ENCODE assay signal across 21 cellular contexts in the genomic region with DNA sequence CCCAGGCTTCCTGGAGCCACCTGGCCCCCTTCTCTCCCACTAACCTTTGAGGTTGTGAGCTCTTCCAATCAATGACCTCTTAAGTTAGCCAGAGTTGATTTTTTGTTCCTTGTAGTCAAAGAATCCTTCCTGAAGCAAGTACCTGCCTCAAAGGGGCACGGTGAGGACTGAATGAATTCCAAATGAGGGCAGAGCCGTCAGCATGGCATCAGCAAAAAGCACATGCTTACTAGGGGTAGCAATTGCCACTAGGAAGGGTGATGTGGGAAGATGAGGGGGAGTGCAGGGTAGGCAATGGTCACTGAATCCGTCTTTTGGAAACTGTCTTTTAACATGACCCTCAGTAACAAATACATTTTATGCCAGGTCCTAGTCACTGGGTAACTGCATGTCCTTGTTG. TPM values are rescaled to one million over a fixed set of nuclear protein-coding genes. Genes with fewer than 3 reads are reported as not detected.
DNase-seq lines count a peak whose midpoint lies in the region; ATAC-seq, FAIRE-seq and TF ChIP-seq lines count a peak whose summit lies in the region.
"Had no signal": no experiment of that assay in that cellular context is flagged by ENCODE, and none has a peak within 500 bp of the region (broad histone marks: within the 10 kb centered on the region; RNA-seq: fewer than 3 reads in every experiment).

No MANE protein-coding gene starts in this region.

- peak overlapping the region; percentile 86 for H3K27ac Mint-ChIP-seq in activated T-helper 1 cell treated with anti-CD3 and anti-CD28 coated beads, Interleukin-12 subunit alpha, Interleukin-12 subunit beta, Interleukin-2, Interleukin-4 antibody, amounts not matched to agents 30 ng/mL and 10 ng/mL and 1 ng/mL, durations not matched to agents 14 hours and 24 hours and 36 hours

- H3K36me3 ChIP-seq in heart left ventricle: no peaks in the 10 kb centered on the region
- no peaks in the 10 kb centered on the region for H3K36me3 ChIP-seq in parathyroid adenoma (ENCODE audit: control insufficient read depth, insufficient read depth, low read length)
- no peaks in the 10 kb centered on the region for H3K36me3 ChIP-seq in esophagus muscularis mucosa
- H3K36me3 ChIP-seq: cardiac muscle cell, gastroesophageal sphincter, neural progenitor cell, tibial nerve had no signal

- no peak for TF ChIP-seq EP300 in esophagus muscularis mucosa (IDR thresholded peaks at IDR 0.05)

- intact Hi-C loops in heart left ventricle (cut with DNase I) (loop anchor here in 8 of 10 donors (5.0 to 10.0 kb wide), 6 partner anchors 175 to 308 kb away; partner anchors contain the start of genes NEK5 (in 8 of the 8), ALG11 (in 2 of the 8) and ATP7B (in 2 of the 8)), Right ventricle myocardium inferior (cut with DNase I) (loop anchor here (5.0 to 10.0 kb wide), 2 partner anchors 175 to 308 kb away; partner anchors contain the start of gene NEK5), esophagus muscularis mucosa (cut with DNase I) (loop anchor here (10.0 kb wide), 1 partner anchor 185 kb away; no protein-coding TSS in a partner anchor)
- intact Hi-C loops in activated T-helper 1 cell treated with anti-CD3 and anti-CD28 coated beads, Interleukin-12 subunit alpha, Interleukin-12 subunit beta, Interleukin-2, Interleukin-4 antibody, amounts not matched to agents 30 ng/mL and 10 ng/mL and 1 ng/mL, durations not matched to agents 14 hours and 24 hours and 36 hours (cut with micrococcal nuclease): loop anchor here (1.0 to 5.0 kb wide), 4 partner anchors 9 to 373 kb away; partner anchors contain the start of genes DHRS12 and NEK5

- H2AFZ ChIP-seq in parathyroid adenoma: peak overlapping the region; percentile 33
- H2AFZ ChIP-seq: GM23248, neural progenitor cell had no signal

- H3K9me3 ChIP-seq in heart left ventricle: no peaks in the 10 kb centered on the region
- H3K9me3 ChIP-seq in parathyroid adenoma (ENCODE audit: control insufficient read depth, low read length): no peaks in the 10 kb centered on the region
- H3K9me3 ChIP-seq in esophagus muscularis mucosa: no peaks in the 10 kb centered on the region
- H3K9me3 ChIP-seq: gastroesophageal sphincter, tibial nerve had no signal

- H3K4me1 Mint-ChIP-seq in activated T-helper 1 cell treated with anti-CD3 and anti-CD28 coated beads, Interleukin-12 subunit alpha, Interleukin-12 subunit beta, Interleukin-2, Interleukin-4 antibody, amounts not matched to agents 30 ng/mL and 10 ng/mL and 1 ng/mL, durations not matched to agents 14 hours and 24 hours and 36 hours (ENCODE audit: low read depth): peaks cover 85% of the 10 kb centered on the region

- H3K27me3 ChIP-seq in heart left ventricle (no peaks in the 10 kb centered on the region), parathyroid adenoma (ENCODE audit: control insufficient read depth, insufficient read depth, low read length) (no peaks in the 10 kb centered on the region), esophagus muscularis mucosa (no peaks in the 10 kb centered on the region)
- H3K27me3 ChIP-seq: cardiac muscle cell, gastroesophageal sphincter, neural progenitor cell, tibial nerve had no signal

- TF ChIP-seq CTCF in heart left ventricle (IDR thresholded peaks at IDR 0.05): no peak
- no peak for TF ChIP-seq CTCF in parathyroid adenoma (IDR thresholded peaks at IDR 0.05)
- no peak for TF ChIP-seq CTCF in esophagus muscularis mucosa (IDR thresholded peaks at IDR 0.05)

- TF ChIP-seq POLR2A in heart left ventricle (IDR thresholded peaks at IDR 0.05) (no peak), GM12891 (IDR thresholded peaks at IDR 0.05; ENCODE audit: low read depth, low read length) (no peak), esophagus muscularis mucosa (IDR thresholded peaks at IDR 0.05; ENCODE audit: low read depth) (no peak)

- ATAC-seq in heart left ventricle (no peak), Right ventricle myocardium inferior (no peak)
- ATAC-seq: K562, left colon, Panc1 had no signal

- H3K79me2 ChIP-seq in parathyroid adenoma: no peaks in the 10 kb centered on the region

- H3K9me3 Mint-ChIP-seq in activated T-helper 1 cell treated with anti-CD3 and anti-CD28 coated beads, Interleukin-12 subunit alpha, Interleukin-12 subunit beta, Interleukin-2, Interleukin-4 antibody, amounts not matched to agents 30 ng/mL and 10 ng/mL and 1 ng/mL, durations not matched to agents 14 hours and 24 hours and 36 hours: no peaks in the 10 kb centered on the region

- H3K4me3 ChIP-seq in heart left ventricle: no peak overlapping the region
- no peak overlapping the region for H3K4me3 ChIP-seq in parathyroid adenoma (ENCODE audit: low read depth, low read length)
- H3K4me3 ChIP-seq in esophagus muscularis mucosa: no peak overlapping the region
- H3K4me3 ChIP-seq: cardiac muscle cell, gastroesophageal sphincter, GM23248, K562, neural progenitor cell, tibial nerve had no signal

- H3K36me3 Mint-ChIP-seq in activated T-helper 1 cell treated with anti-CD3 and anti-CD28 coated beads, Interleukin-12 subunit alpha, Interleukin-12 subunit beta, Interleukin-2, Interleukin-4 antibody, amounts not matched to agents 30 ng/mL and 10 ng/mL and 1 ng/mL, durations not matched to agents 14 hours and 24 hours and 36 hours (ENCODE audit: low read depth): no peaks in the 10 kb centered on the region
- H3K36me3 Mint-ChIP-seq: neural progenitor cell had no signal

- H3K9ac ChIP-seq in parathyroid adenoma: no peak overlapping the region
- H3K9ac ChIP-seq: GM23248, neural progenitor cell had no signal

- DNase-seq in heart left ventricle: no peak
- DNase-seq in Right ventricle myocardium inferior (ENCODE audit: missing footprints): no peak
- DNase-seq in GM12891 (ENCODE audit: insufficient read length, low spot score): no peak
- no peak for DNase-seq in activated T-helper 1 cell treated with anti-CD3 and anti-CD28 coated beads, Interleukin-12 subunit alpha, Interleukin-12 subunit beta, Interleukin-2, Interleukin-4 antibody, amounts not matched to agents 30 ng/mL and 10 ng/mL and 1 ng/mL, durations not matched to agents 14 hours and 24 hours and 36 hours (ENCODE audit: low spot score)
- no peak for DNase-seq in NK-92 treated with Interleukin-12 subunit alpha and Interleukin-12 subunit beta, amount 100 ng/mL, for 24 hours (lab: John Stamatoyannopoulos, UW)
- DNase-seq in AG08396 (ENCODE audit: low spot score): no peak
- no peak for DNase-seq in esophagus muscularis mucosa (ENCODE audit: extremely low spot score)
- DNase-seq: amniotic stem cell, Calu3, erythroblast, left colon, NCI-H1930, NCI-H226 had no signal

- H3K4me2 ChIP-seq in parathyroid adenoma (ENCODE audit: low read length): no peak overlapping the region
- H3K4me2 ChIP-seq: neural progenitor cell had no signal

- peaks cover 3% of the 10 kb centered on the region for H3K27me3 Mint-ChIP-seq in activated T-helper 1 cell treated with anti-CD3 and anti-CD28 coated beads, Interleukin-12 subunit alpha, Interleukin-12 subunit beta, Interleukin-2, Interleukin-4 antibody, amounts not matched to agents 30 ng/mL and 10 ng/mL and 1 ng/mL, durations not matched to agents 14 hours and 24 hours and 36 hours (ENCODE audit: insufficient read depth)

- peaks cover 0 to 67% (median 29%) of the 10 kb centered on the region in 12 donors for H3K4me1 ChIP-seq in heart left ventricle
- H3K4me1 ChIP-seq in parathyroid adenoma: peaks cover 3% of the 10 kb centered on the region
- H3K4me1 ChIP-seq in esophagus muscularis mucosa: peaks cover 20 to 27% (median 22%) of the 10 kb centered on the region in 4 donors
- H3K4me1 ChIP-seq: neural progenitor cell had no signal

- 72 to 94% (median 79%) methylated on average over 3 of the region's 3 CpGs for WGBS in heart left ventricle, 4 donors
- 96% methylated on average over 3 of the region's 3 CpGs for WGBS in esophagus muscularis mucosa

- H3K4me3 Mint-ChIP-seq in activated T-helper 1 cell treated with anti-CD3 and anti-CD28 coated beads, Interleukin-12 subunit alpha, Interleukin-12 subunit beta, Interleukin-2, Interleukin-4 antibody, amounts not matched to agents 30 ng/mL and 10 ng/mL and 1 ng/mL, durations not matched to agents 14 hours and 24 hours and 36 hours: peak overlapping the region; percentile 53
- H3K4me3 Mint-ChIP-seq: neural progenitor cell had no signal

- peak overlapping the region in 9 of 12 donors; percentile 2 to 83 (median 65) for H3K27ac ChIP-seq in heart left ventricle
- no peak overlapping the region for H3K27ac ChIP-seq in parathyroid adenoma
- H3K27ac ChIP-seq in esophagus muscularis mucosa (replicated peaks in 1 of 4): no peak overlapping the region
- H3K27ac ChIP-seq: cardiac muscle cell, GM23248, neural progenitor cell, tibial nerve had no signal

- FAIRE-seq in GM12891 (lab: Jason Lieb, UNC): peak; percentile 62
- FAIRE-seq: K562 had no signal

TF ChIP-seq in GM12891, 5 proteins besides CTCF, POLR2A, EP300 and RAD21 (continues in another document):
- no peak for TF ChIP-seq SPI1 (IDR thresholded peaks at IDR 0.05; ENCODE audit: low read depth, low read length)
- TF ChIP-seq TAF1 (IDR thresholded peaks at IDR 0.05; ENCODE audit: low read depth, low read length): no peak
- no peak for TF ChIP-seq POLR2AphosphoS5 (IDR thresholded peaks at IDR 0.05; ENCODE audit: low read depth, low read length)
- TF ChIP-seq PAX5 (IDR thresholded peaks at IDR 0.05; ENCODE audit: insufficient read depth, low read length, severe bottlenecking): no peak

RNA-seq across cellular contexts. Expression of gene DHRS12, which starts 15.6 kb away (rescaled TPM):
- 10 to 100 TPM in 7 of 9 donors, 1 to 10 TPM in 2; 4.8 to 13.1 (median 12.1) TPM for total RNA-seq in heart left ventricle
- polyA plus RNA-seq in heart left ventricle: 10 to 100 TPM in 1 of 2 donors, 1 to 10 TPM in 1; 3.9 to 13.9 TPM
- total RNA-seq in Right ventricle myocardium inferior: 10.2 TPM
- 9.3 TPM for polyA plus RNA-seq in GM12891 (2012; ENCODE audit: low read depth, missing spikeins)
- 3.3 and 3.5 TPM in 2 replicates for total RNA-seq in activated T-helper 1 cell treated with anti-CD3 and anti-CD28 coated beads, Interleukin-12 subunit alpha, Interleukin-12 subunit beta, Interleukin-2, Interleukin-4 antibody, amounts not matched to agents 30 ng/mL and 10 ng/mL and 1 ng/mL, durations not matched to agents 14 hours and 24 hours and 36 hours
- 10 to 100 TPM; 10.3 to 18.6 (median 14.9) TPM for total RNA-seq in esophagus muscularis mucosa

RNA-seq across cellular contexts. Expression of gene TMEM272, which starts 25.4 kb away (rescaled TPM):
- total RNA-seq in heart left ventricle: 1 to 10 TPM in 3 of 9 donors, under 1 TPM in 5, not detected in 1; 0.14 to 1.6 (median 0.45) TPM
- polyA plus RNA-seq in heart left ventricle: under 1 TPM; 0.21 to 0.34 TPM
- 0.49 TPM for total RNA-seq in Right ventricle myocardium inferior
- not detected for polyA plus RNA-seq in GM12891 (2012; ENCODE audit: low read depth, missing spikeins)
- total RNA-seq in activated T-helper 1 cell treated with anti-CD3 and anti-CD28 coated beads, Interleukin-12 subunit alpha, Interleukin-12 subunit beta, Interleukin-2, Interleukin-4 antibody, amounts not matched to agents 30 ng/mL and 10 ng/mL and 1 ng/mL, durations not matched to agents 14 hours and 24 hours and 36 hours: 0.26 and 0.88 TPM in 2 replicates
- total RNA-seq in esophagus muscularis mucosa: not detected
- total RNA-seq: Calu3, GM23248, tibial nerve had no signal
- polyA plus RNA-seq: cardiac muscle cell, GM23248 had no signal

RNA-seq across cellular contexts. Expression of gene CCDC70, which starts 42.2 kb away (rescaled TPM):
- not detected for total RNA-seq in heart left ventricle
- polyA plus RNA-seq in heart left ventricle: not detected
- total RNA-seq in Right ventricle myocardium inferior: not detected
- not detected for polyA plus RNA-seq in GM12891 (2012; ENCODE audit: low read depth, missing spikeins)
- not detected in 2 replicates for total RNA-seq in activated T-helper 1 cell treated with anti-CD3 and anti-CD28 coated beads, Interleukin-12 subunit alpha, Interleukin-12 subunit beta, Interleukin-2, Interleukin-4 antibody, amounts not matched to agents 30 ng/mL and 10 ng/mL and 1 ng/mL, durations not matched to agents 14 hours and 24 hours and 36 hours
- total RNA-seq in esophagus muscularis mucosa: not detected
- total RNA-seq: Calu3, cardiac muscle cell, gastroesophageal sphincter, GM23248, K562, left colon, tibial nerve had no signal
- polyA plus RNA-seq: cardiac muscle cell, GM23248, K562 had no signal

Comparison
In these comparisons a context has a peak if more than half of its experiments do, and no peak if none do; other contexts are left out.
1. H3K27ac ChIP-seq: peak in heart left ventricle (9 of 12); none in parathyroid adenoma (single experiment) and esophagus muscularis mucosa (0 of 4).